10 cellular contexts compared by ENCODE assay signal in genomic region chr18:59994357-59994756, GRCh38.
DNase-seq lines count a peak whose midpoint lies in the region; ATAC-seq, FAIRE-seq and TF ChIP-seq lines count a peak whose summit lies in the region.
"Had no signal": no experiment of that assay in that cellular context is flagged by ENCODE, and none has a peak within 500 bp of the region (broad histone marks: within the 10 kb centered on the region; RNA-seq: fewer than 3 reads in every experiment).

No MANE protein-coding gene starts in this region.

- H3K4me3 Mint-ChIP-seq in activated CD4-positive, alpha-beta T cell treated with anti-CD3 and anti-CD28 coated beads for 36 hours, result no peak overlapping the region
- H3K4me3 Mint-ChIP-seq: naive B cell had no signal

- DNase-seq in activated CD4-positive, alpha-beta T cell treated with anti-CD3 and anti-CD28 coated beads for 36 hours, result no peak
- no peak for DNase-seq in activated CD4-positive, alpha-beta T cell treated with anti-CD3 and anti-CD28 coated beads, Interleukin-2, amount 50 U/mL, for 4 hours
- DNase-seq in small intestine (peak; percentile 6), GDM1 (lab: John Stamatoyannopoulos, UW) (no peak)
- DNase-seq in stimulated activated naive CD4-positive, alpha-beta T cell (lab: John Stamatoyannopoulos, UW), result no peak
- DNase-seq: colonic mucosa, naive B cell had no signal

- H3K9me3 ChIP-seq in small intestine (ENCODE audit: control insufficient read depth, low read depth), result no peaks in the 10 kb centered on the region
- H3K9me3 ChIP-seq: colonic mucosa had no signal

- no peak overlapping the region for H3K27ac Mint-ChIP-seq in activated CD4-positive, alpha-beta T cell treated with anti-CD3 and anti-CD28 coated beads for 36 hours
- H3K27ac Mint-ChIP-seq: naive B cell had no signal

- peaks cover 21% of the 10 kb centered on the region for H3K27me3 Mint-ChIP-seq in activated CD4-positive, alpha-beta T cell treated with anti-CD3 and anti-CD28 coated beads for 36 hours

- H3K4me1 ChIP-seq in small intestine (ENCODE audit: control insufficient read depth in 2 of 2, insufficient read depth in 1 of 2, low read depth in 1 of 2, low read length in 1 of 2), result no peaks in the 10 kb centered on the region
- H3K4me1 ChIP-seq: colonic mucosa had no signal

- H3K9me3 Mint-ChIP-seq in activated CD4-positive, alpha-beta T cell treated with anti-CD3 and anti-CD28 coated beads for 36 hours (ENCODE audit: low read depth), result no peaks in the 10 kb centered on the region

- H3K36me3 Mint-ChIP-seq in activated CD4-positive, alpha-beta T cell treated with anti-CD3 and anti-CD28 coated beads for 36 hours (ENCODE audit: low read depth), result no peaks in the 10 kb centered on the region
- H3K36me3 Mint-ChIP-seq: naive B cell had no signal

- peak; percentile 39 for ATAC-seq in activated CD4-positive, alpha-beta T cell treated with anti-CD3 and anti-CD28 coated beads for 36 hours
- peak; percentile 55 for ATAC-seq in HG03064 (IDR thresholded peaks at IDR 0.05; ENCODE audit: low read depth, unreplicated experiment)
- ATAC-seq in SK-N-SH treated with all-trans-retinoic acid at 6 μM for 48 hours, result peak; percentile 70
- no peak for ATAC-seq in HG03097 (IDR thresholded peaks at IDR 0.05; ENCODE audit: low FRiP score, unreplicated experiment)

- no peak overlapping the region for H3K27ac ChIP-seq in small intestine (ENCODE audit: low read depth in 1 of 2, low read length in 1 of 2)
- H3K27ac ChIP-seq: colonic mucosa had no signal

- no peaks in the 10 kb centered on the region for H3K4me1 Mint-ChIP-seq in activated CD4-positive, alpha-beta T cell treated with anti-CD3 and anti-CD28 coated beads for 36 hours
- H3K4me1 Mint-ChIP-seq: naive B cell had no signal

- intact Hi-C loops in activated CD4-positive, alpha-beta T cell treated with anti-CD3 and anti-CD28 coated beads for 36 hours (cut with DNase I, micrococcal nuclease), result no loop called here

- H3K4me3 ChIP-seq in small intestine (ENCODE audit: low read depth in 1 of 2, low read length in 2 of 2), result no peak overlapping the region
- H3K4me3 ChIP-seq: colonic mucosa had no signal

- CTCF ChIA-PET in activated CD4-positive, alpha-beta T cell treated with anti-CD3 and anti-CD28 coated beads for 36 hours (lab: Charles Lee), result interaction anchor here (1.9 kb wide), 1 partner anchor 555 kb away, joined by 15 read pairs; no protein-coding TSS in a partner anchor

- no peaks in the 10 kb centered on the region for H3K27me3 ChIP-seq in small intestine (ENCODE audit: control insufficient read depth in 2 of 2, insufficient read depth in 2 of 2, low read length in 2 of 2)
- H3K27me3 ChIP-seq: colonic mucosa had no signal

- FAIRE-seq in small intestine (lab: Jason Lieb, UNC), result no peak

- H3K36me3 ChIP-seq in small intestine (ENCODE audit: control insufficient read depth in 2 of 2, insufficient read depth in 2 of 2, low read length in 2 of 2), result no peaks in the 10 kb centered on the region
- H3K36me3 ChIP-seq: colonic mucosa had no signal

- WGBS in small intestine, 3 donors, result 3 to 21% (median 17%) methylated on average over 1 of the region's 1 CpG

- POLR2A ChIA-PET in activated CD4-positive, alpha-beta T cell treated with anti-CD3 and anti-CD28 coated beads for 36 hours (lab: Charles Lee), result no interaction called here

TF ChIP-seq in SK-N-SH treated with all-trans-retinoic acid at 6 μM for 48 hours, 23 proteins besides CTCF, POLR2A, EP300 and RAD21:
- TF ChIP-seq ZNF70 (CRISPR knock-in tag; IDR thresholded peaks at IDR 0.05), result no peak
- no peak for TF ChIP-seq CSDC2 (CRISPR knock-in tag; IDR thresholded peaks at IDR 0.05)
- no peak for TF ChIP-seq TCF4 (CRISPR knock-in tag; IDR thresholded peaks at IDR 0.05; ENCODE audit: borderline replicate concordance)
- TF ChIP-seq TSHZ2 (CRISPR knock-in tag; IDR thresholded peaks at IDR 0.05), result no peak
- TF ChIP-seq ARNTL (CRISPR knock-in tag; IDR thresholded peaks at IDR 0.05; ENCODE audit: borderline replicate concordance, low read depth), result no peak
- no peak for TF ChIP-seq BACH2 (CRISPR knock-in tag; IDR thresholded peaks at IDR 0.05; ENCODE audit: borderline replicate concordance)
- no peak for TF ChIP-seq ZFP30 (CRISPR knock-in tag; IDR thresholded peaks at IDR 0.05)
- no peak for TF ChIP-seq ESRRG (CRISPR knock-in tag; IDR thresholded peaks at IDR 0.05)
- TF ChIP-seq ZFP3 (CRISPR knock-in tag; IDR thresholded peaks at IDR 0.05), result no peak
- no peak for TF ChIP-seq ISL1 (CRISPR knock-in tag; IDR thresholded peaks at IDR 0.05)
- no peak for TF ChIP-seq CSRNP3 (CRISPR knock-in tag; IDR thresholded peaks at IDR 0.05)
- no peak for TF ChIP-seq CREB5 (CRISPR knock-in tag; IDR thresholded peaks at IDR 0.05; ENCODE audit: low read depth)
- TF ChIP-seq TOX (CRISPR knock-in tag; IDR thresholded peaks at IDR 0.05; ENCODE audit: borderline replicate concordance), result no peak
